ENCODE assay signal across 22 cellular contexts in the genomic region with DNA sequence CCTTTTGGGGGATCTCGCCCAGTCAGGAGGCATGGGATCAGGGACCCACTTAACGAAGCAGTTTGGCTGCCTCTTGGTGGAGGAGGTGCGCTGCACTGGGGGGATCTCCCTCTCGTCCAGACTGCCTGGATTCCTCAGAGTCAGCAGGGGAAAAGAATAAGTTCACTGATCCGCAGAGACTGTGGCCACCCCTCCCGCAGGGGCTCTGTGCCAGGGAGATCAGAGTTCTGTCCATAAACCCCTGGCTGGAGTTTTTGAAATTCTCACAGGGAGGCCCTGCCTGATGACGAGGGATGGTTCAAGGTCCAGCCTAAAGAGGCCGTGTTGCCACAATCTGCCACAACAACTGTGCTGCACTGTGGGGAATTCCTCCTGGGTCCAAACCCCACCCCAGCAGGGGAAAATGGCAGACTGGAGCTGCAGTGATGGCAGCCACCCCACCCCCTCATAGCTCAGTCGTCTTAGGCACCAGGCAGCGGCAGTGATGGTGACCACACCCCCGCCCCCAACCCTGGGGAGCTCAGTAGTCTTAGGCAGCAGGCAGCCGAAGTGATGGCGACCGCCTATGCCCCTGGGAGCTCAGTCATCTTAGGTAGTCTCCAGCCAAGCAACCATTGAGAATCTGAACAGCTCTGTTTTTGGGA.
A peak's percentile ranks its signal among the peaks of the same experiment; 100 is the strongest.
DNase-seq lines count a peak whose midpoint lies in the region; ATAC-seq and TF ChIP-seq lines count a peak whose summit lies in the region.
"Had no signal": no experiment of that assay in that cellular context is flagged by ENCODE, and none has a peak within 500 bp of the region (broad histone marks: within the 10 kb centered on the region; RNA-seq: fewer than 3 reads in every experiment).

No MANE protein-coding gene starts in this region.

- peak; percentile 58 to 66 for TF ChIP-seq RAD21 in liver (IDR thresholded peaks at IDR 0.05)

- ATAC-seq in GM19467 (IDR thresholded peaks at IDR 0.05; ENCODE audit: unreplicated experiment): no peak
- no peak for ATAC-seq in HG03354 (IDR thresholded peaks at IDR 0.05; ENCODE audit: poor library complexity, severe bottlenecking, unreplicated experiment)
- ATAC-seq: GM12878, Panc1 had no signal

- no peak for TF ChIP-seq POLR2A in ovary (IDR thresholded peaks at IDR 0.05)

- H3K36me3 ChIP-seq in hepatocyte (replicated peaks; ENCODE audit: insufficient read depth, low read depth) (no peaks in the 10 kb centered on the region), liver (ENCODE audit: control insufficient read depth in 4 of 4, insufficient read depth in 3 of 4, low read depth in 1 of 4, low read length in 3 of 4) (no peaks in the 10 kb centered on the region), ovary (no peaks in the 10 kb centered on the region)
- H3K36me3 ChIP-seq: BLaER1, MG63 had no signal

- H3K27ac ChIP-seq in VCaP (peak overlapping the region; percentile 48), hepatocyte (peak overlapping the region; percentile 69), liver (ENCODE audit: low read depth in 1 of 2, low read length in 2 of 2) (peak overlapping the region; percentile 65 to 82), ovary (no peak overlapping the region)
- H3K27ac ChIP-seq: BLaER1 had no signal

- TF ChIP-seq CTCF in VCaP (conservative IDR thresholded peaks at IDR 0.05) (no peak), hepatocyte (IDR thresholded peaks at IDR 0.05; ENCODE audit: poor library complexity) (no peak), liver (IDR thresholded peaks at IDR 0.05; ENCODE audit: low read depth, low read length, missing input control) (no peak), retinal pigment epithelial cell (conservative IDR thresholded peaks at IDR 0.05; ENCODE audit: low read depth, low read length) (no peak), ovary (IDR thresholded peaks at IDR 0.05) (no peak)

- H3K4me3 ChIP-seq in hepatocyte (no peak overlapping the region), liver (ENCODE audit: low read depth in 1 of 3, low read length in 3 of 3) (peak overlapping the region in 2 of 3 donors; percentile 33 to 62), retinal pigment epithelial cell (ENCODE audit: low read length) (peak overlapping the region; percentile 14), ovary (no peak overlapping the region)
- H3K4me3 ChIP-seq: BLaER1, GM12878, MG63 had no signal

- WGBS in hepatocyte (ENCODE audit: low lambda C conversion rate, missing lambda C conversion rate): 87% methylated on average over 13 of the region's 14 CpGs
- WGBS in liver: 62% methylated on average over 14 of the region's 14 CpGs
- 84 to 88% (median 85%) methylated on average over 14 of the region's 14 CpGs for WGBS in ovary, 3 donors

- no peak overlapping the region for H3K9ac ChIP-seq in liver (ENCODE audit: low read depth in 1 of 2, low read length in 2 of 2)
- H3K9ac ChIP-seq: BLaER1 had no signal

- no peaks in the 10 kb centered on the region for H3K79me2 ChIP-seq in hepatocyte

- no peaks in the 10 kb centered on the region for H3K9me2 ChIP-seq in hepatocyte (replicated peaks; ENCODE audit: insufficient read depth)

- intact Hi-C loops in ovary (cut with DNase I): no loop called here

- no peaks in the 10 kb centered on the region for H4K20me1 ChIP-seq in hepatocyte (ENCODE audit: insufficient read depth, poor library complexity, severe bottlenecking)
- H4K20me1 ChIP-seq: BLaER1 had no signal

- H3K27me3 ChIP-seq in hepatocyte (no peaks in the 10 kb centered on the region), liver (ENCODE audit: control insufficient read depth in 4 of 4, insufficient read depth in 4 of 4, low read length in 3 of 4) (no peaks in the 10 kb centered on the region), ovary (no peaks in the 10 kb centered on the region)
- H3K27me3 ChIP-seq: BLaER1, MG63 had no signal

- peak overlapping the region; percentile 49 for H3K4me2 ChIP-seq in hepatocyte
- H3K4me2 ChIP-seq: BLaER1 had no signal

- peaks cover 3% of the 10 kb centered on the region for H3K4me1 ChIP-seq in hepatocyte (ENCODE audit: insufficient read depth)
- peaks cover 4 to 13% (median 6%) of the 10 kb centered on the region in 4 donors for H3K4me1 ChIP-seq in liver (ENCODE audit: control insufficient read depth in 4 of 4, insufficient read depth in 4 of 4, low read length in 3 of 4)
- H3K4me1 ChIP-seq in ovary (ENCODE audit: insufficient read depth): no peaks in the 10 kb centered on the region
- H3K4me1 ChIP-seq: BLaER1 had no signal

- H2AFZ ChIP-seq in hepatocyte: no peak overlapping the region

- DNase-seq in hepatocyte (ENCODE audit: low spot score) (peak; percentile 68), retinal pigment epithelial cell (ENCODE audit: low read depth) (no peak), ovary (no peak), SK-N-DZ (ENCODE audit: low spot score) (no peak)
- DNase-seq: CD8-positive, alpha-beta memory T cell; DND-41; GDM1; GOT3; Karpas-422; MG63; NCI-H1105; NCI-H1694; NCI-H2227 treated with DMSO at 0.1 percent for 48 hours; NCI-H524 treated with DMSO at 0.1 percent for 48 hours; Right ventricle myocardium superior had no signal

- H3K9me3 ChIP-seq in hepatocyte (ENCODE audit: low read depth): no peaks in the 10 kb centered on the region
- peaks cover 0 to 1% (median 0%) of the 10 kb centered on the region in 4 donors for H3K9me3 ChIP-seq in liver (ENCODE audit: control insufficient read depth in 4 of 4, low read length in 3 of 4)
- H3K9me3 ChIP-seq in ovary: no peaks in the 10 kb centered on the region
- H3K9me3 ChIP-seq: MG63 had no signal

- TF ChIP-seq EP300 in ovary (IDR thresholded peaks at IDR 0.05): no peak

TF ChIP-seq in liver, 16 proteins besides CTCF, POLR2A, EP300 and RAD21:
- TF ChIP-seq GABPA (IDR thresholded peaks at IDR 0.05 in 1 of 2, conservative IDR thresholded peaks at IDR 0.05 in 1 of 2) (no peak), JUND (IDR thresholded peaks at IDR 0.05) (peak; percentile 61 to 81), RXRA (IDR thresholded peaks at IDR 0.05) (peak; percentile 91 to 92), EGR1 (IDR thresholded peaks at IDR 0.05; ENCODE audit: low read depth in 2 of 2) (no peak), YY1 (IDR thresholded peaks at IDR 0.05) (no peak), FOXA1 (IDR thresholded peaks at IDR 0.05) (peak; percentile 44), FOXA2 (IDR thresholded peaks at IDR 0.05) (no peak), SP1 (IDR thresholded peaks at IDR 0.05) (peak; percentile 95), HNF4G (IDR thresholded peaks at IDR 0.05) (peak; percentile 97), TAF1 (conservative IDR thresholded peaks at IDR 0.05) (no peak), HNF4A (conservative IDR thresholded peaks at IDR 0.05) (peak; percentile 97 to 98), NR2F2 (IDR thresholded peaks at IDR 0.05) (peak; percentile 53)
- TF ChIP-seq, protein P1, sequence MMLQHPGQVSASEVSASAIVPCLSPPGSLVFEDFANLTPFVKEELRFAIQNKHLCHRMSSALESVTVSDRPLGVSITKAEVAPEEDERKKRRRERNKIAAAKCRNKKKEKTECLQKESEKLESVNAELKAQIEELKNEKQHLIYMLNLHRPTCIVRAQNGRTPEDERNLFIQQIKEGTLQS (IDR thresholded peaks at IDR 0.05): peak; percentile 26
- TF ChIP-seq, protein P2, sequence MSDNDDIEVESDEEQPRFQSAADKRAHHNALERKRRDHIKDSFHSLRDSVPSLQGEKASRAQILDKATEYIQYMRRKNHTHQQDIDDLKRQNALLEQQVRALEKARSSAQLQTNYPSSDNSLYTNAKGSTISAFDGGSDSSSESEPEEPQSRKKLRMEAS (IDR thresholded peaks at IDR 0.05): peak; percentile 55
- TF ChIP-seq, protein P3, sequence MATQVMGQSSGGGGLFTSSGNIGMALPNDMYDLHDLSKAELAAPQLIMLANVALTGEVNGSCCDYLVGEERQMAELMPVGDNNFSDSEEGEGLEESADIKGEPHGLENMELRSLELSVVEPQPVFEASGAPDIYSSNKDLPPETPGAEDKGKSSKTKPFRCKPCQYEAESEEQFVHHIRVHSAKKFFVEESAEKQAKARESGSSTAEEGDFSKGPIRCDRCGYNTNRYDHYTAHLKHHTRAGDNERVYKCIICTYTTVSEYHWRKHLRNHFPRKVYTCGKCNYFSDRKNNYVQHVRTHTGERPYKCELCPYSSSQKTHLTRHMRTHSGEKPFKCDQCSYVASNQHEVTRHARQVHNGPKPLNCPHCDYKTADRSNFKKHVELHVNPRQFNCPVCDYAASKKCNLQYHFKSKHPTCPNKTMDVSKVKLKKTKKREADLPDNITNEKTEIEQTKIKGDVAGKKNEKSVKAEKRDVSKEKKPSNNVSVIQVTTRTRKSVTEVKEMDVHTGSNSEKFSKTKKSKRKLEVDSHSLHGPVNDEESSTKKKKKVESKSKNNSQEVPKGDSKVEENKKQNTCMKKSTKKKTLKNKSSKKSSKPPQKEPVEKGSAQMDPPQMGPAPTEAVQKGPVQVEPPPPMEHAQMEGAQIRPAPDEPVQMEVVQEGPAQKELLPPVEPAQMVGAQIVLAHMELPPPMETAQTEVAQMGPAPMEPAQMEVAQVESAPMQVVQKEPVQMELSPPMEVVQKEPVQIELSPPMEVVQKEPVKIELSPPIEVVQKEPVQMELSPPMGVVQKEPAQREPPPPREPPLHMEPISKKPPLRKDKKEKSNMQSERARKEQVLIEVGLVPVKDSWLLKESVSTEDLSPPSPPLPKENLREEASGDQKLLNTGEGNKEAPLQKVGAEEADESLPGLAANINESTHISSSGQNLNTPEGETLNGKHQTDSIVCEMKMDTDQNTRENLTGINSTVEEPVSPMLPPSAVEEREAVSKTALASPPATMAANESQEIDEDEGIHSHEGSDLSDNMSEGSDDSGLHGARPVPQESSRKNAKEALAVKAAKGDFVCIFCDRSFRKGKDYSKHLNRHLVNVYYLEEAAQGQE (IDR thresholded peaks at IDR 0.05): peak; percentile 77
- TF ChIP-seq, protein P4, sequence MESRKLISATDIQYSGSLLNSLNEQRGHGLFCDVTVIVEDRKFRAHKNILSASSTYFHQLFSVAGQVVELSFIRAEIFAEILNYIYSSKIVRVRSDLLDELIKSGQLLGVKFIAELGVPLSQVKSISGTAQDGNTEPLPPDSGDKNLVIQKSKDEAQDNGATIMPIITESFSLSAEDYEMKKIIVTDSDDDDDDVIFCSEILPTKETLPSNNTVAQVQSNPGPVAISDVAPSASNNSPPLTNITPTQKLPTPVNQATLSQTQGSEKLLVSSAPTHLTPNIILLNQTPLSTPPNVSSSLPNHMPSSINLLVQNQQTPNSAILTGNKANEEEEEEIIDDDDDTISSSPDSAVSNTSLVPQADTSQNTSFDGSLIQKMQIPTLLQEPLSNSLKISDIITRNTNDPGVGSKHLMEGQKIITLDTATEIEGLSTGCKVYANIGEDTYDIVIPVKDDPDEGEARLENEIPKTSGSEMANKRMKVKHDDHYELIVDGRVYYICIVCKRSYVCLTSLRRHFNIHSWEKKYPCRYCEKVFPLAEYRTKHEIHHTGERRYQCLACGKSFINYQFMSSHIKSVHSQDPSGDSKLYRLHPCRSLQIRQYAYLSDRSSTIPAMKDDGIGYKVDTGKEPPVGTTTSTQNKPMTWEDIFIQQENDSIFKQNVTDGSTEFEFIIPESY (IDR thresholded peaks at IDR 0.05): peak; percentile 23
TF ChIP-seq in liver: peak in this region for 11.

Comparison
In these comparisons a context has a peak if more than half of its experiments do, and no peak if none do; other contexts are left out.
1. H3K27ac ChIP-seq: peak in VCaP (single experiment), hepatocyte (single experiment) and liver (2 of 2); none in ovary (0 of 2).
2. H3K4me3 ChIP-seq: peak in liver (2 of 3) and retinal pigment epithelial cell (single experiment); none in hepatocyte (single experiment) and ovary (single experiment).